ENCODE assay signal across 11 cellular contexts in the genomic region with DNA sequence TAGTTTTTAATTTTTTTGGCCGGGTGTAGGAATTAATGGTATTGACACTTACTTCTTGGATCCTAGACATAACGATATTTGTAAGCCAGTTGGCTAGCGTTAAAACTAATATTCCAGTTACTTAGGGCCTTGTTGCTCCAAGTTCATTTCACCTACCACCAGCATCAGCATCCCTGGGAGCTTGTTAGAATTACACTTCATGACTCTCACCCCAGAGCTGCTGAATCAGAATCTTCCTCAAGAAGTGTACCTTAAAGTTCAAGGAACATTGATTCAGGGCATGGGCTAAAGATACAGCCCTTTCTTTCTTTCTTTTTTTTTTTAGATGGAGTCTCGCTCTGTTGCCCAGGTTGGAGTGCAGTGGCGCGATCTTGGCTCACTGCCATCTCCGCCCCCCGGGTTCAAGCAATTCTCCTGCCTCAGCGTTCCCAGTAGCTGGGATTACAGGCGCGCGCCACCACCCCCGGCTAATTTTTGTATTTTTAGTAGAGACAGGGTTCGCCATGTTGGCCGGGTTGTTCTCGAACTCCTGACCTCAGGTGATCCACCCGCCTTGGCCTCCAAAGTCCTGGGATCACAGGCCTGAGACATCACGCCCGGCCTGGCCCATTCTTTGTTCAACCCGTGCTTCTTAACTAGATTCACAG. TPM values are rescaled to one million over a fixed set of nuclear protein-coding genes. Genes with fewer than 3 reads are reported as not detected.
A peak's percentile ranks its signal among the peaks of the same experiment; 100 is the strongest.
DNase-seq lines count a peak whose midpoint lies in the region; ATAC-seq and TF ChIP-seq lines count a peak whose summit lies in the region.
"Had no signal": no experiment of that assay in that cellular context is flagged by ENCODE, and none has a peak within 500 bp of the region (broad histone marks: within the 10 kb centered on the region; RNA-seq: fewer than 3 reads in every experiment).

No MANE protein-coding gene starts in this region.

- no peak overlapping the region for H3K9ac ChIP-seq in skeletal muscle satellite cell (ENCODE audit: low read depth, low read length)

- peaks cover 6% of the 10 kb centered on the region for H3K4me1 ChIP-seq in RWPE2 (ENCODE audit: insufficient read depth, poor library complexity, severe bottlenecking)
- peaks cover 12 to 43% (median 27%) of the 10 kb centered on the region in 3 donors for H3K4me1 ChIP-seq in esophagus squamous epithelium
- peaks cover 17% of the 10 kb centered on the region for H3K4me1 ChIP-seq in skeletal muscle satellite cell (ENCODE audit: control insufficient read depth, insufficient read depth, low read length)

- ATAC-seq in activated T-cell treated with anti-CD3 and anti-CD28 coated beads, Interleukin-2, amount 50 U/mL, for 72 hours (replicated peaks in 1 of 2) = no peak
- ATAC-seq in RWPE2 (ENCODE audit: low read depth) = no peak
- no peak for ATAC-seq in HG02759 (IDR thresholded peaks at IDR 0.05; ENCODE audit: unreplicated experiment)
- ATAC-seq in GM18873 (IDR thresholded peaks at IDR 0.05; ENCODE audit: low FRiP score, unreplicated experiment) = no peak
- no peak for ATAC-seq in HG03469 (IDR thresholded peaks at IDR 0.05; ENCODE audit: unreplicated experiment)
- ATAC-seq: left colon had no signal

- no peaks in the 10 kb centered on the region for H3K9me3 Mint-ChIP-seq in activated T-cell treated with anti-CD3 and anti-CD28 coated beads, Interleukin-2, amount 50 U/mL, for 72 hours

- no peak for DNase-seq in activated T-cell treated with anti-CD3 and anti-CD28 coated beads, Interleukin-2, amount 50 U/mL, for 72 hours
- DNase-seq in activated T-cell treated with anti-CD3 and anti-CD28 coated beads for 4 hours (no peak), RWPE2 (ENCODE audit: low spot score) (no peak), esophagus squamous epithelium (lab: John Stamatoyannopoulos, UW) (no peak)
- DNase-seq: effector CD8-positive, alpha-beta T cell; stomach had no signal

- 94 to 96% methylated on average over 16 to 20 of the region's 20 CpGs for WGBS in esophagus squamous epithelium, 2 donors

- H3K36me3 Mint-ChIP-seq in activated T-cell treated with anti-CD3 and anti-CD28 coated beads, Interleukin-2, amount 50 U/mL, for 72 hours (ENCODE audit: insufficient read depth in 2 of 2) = no peaks in the 10 kb centered on the region

- H3K27ac Mint-ChIP-seq in activated T-cell treated with anti-CD3 and anti-CD28 coated beads, Interleukin-2, amount 50 U/mL, for 72 hours = peak overlapping the region; percentile 82

- no peaks in the 10 kb centered on the region for H3K27me3 Mint-ChIP-seq in activated T-cell treated with anti-CD3 and anti-CD28 coated beads, Interleukin-2, amount 50 U/mL, for 72 hours (ENCODE audit: low read depth)

- no peak for TF ChIP-seq POLR2A in esophagus squamous epithelium (IDR thresholded peaks at IDR 0.05)

- H3K9me3 ChIP-seq in RWPE2 (ENCODE audit: severe bottlenecking) (no peaks in the 10 kb centered on the region), esophagus squamous epithelium (no peaks in the 10 kb centered on the region), skeletal muscle satellite cell (replicated peaks; ENCODE audit: low read length) (no peaks in the 10 kb centered on the region)
- H3K9me3 ChIP-seq: stomach had no signal

- H3K27ac ChIP-seq in RWPE2 (ENCODE audit: poor library complexity, severe bottlenecking) (peak overlapping the region; percentile 79), esophagus squamous epithelium (peak overlapping the region in 1 of 4 donors; percentile 97)

- H3K27me3 ChIP-seq in RWPE2 (ENCODE audit: insufficient read depth, poor library complexity, severe bottlenecking) (no peaks in the 10 kb centered on the region), esophagus squamous epithelium (no peaks in the 10 kb centered on the region), skeletal muscle satellite cell (ENCODE audit: control insufficient read depth, insufficient read depth, low read length) (no peaks in the 10 kb centered on the region)
- H3K27me3 ChIP-seq: stomach had no signal

- H3K36me3 ChIP-seq in RWPE2 (ENCODE audit: low read depth) = peaks cover 12% of the 10 kb centered on the region
- H3K36me3 ChIP-seq in esophagus squamous epithelium = no peaks in the 10 kb centered on the region
- no peaks in the 10 kb centered on the region for H3K36me3 ChIP-seq in skeletal muscle satellite cell (ENCODE audit: insufficient read depth, low read length)
- H3K36me3 ChIP-seq: stomach had no signal

- H3K4me2 ChIP-seq in skeletal muscle satellite cell (ENCODE audit: low read length) = peak overlapping the region; percentile 87

- H3K4me1 Mint-ChIP-seq in activated T-cell treated with anti-CD3 and anti-CD28 coated beads, Interleukin-2, amount 50 U/mL, for 72 hours (ENCODE audit: low read depth) = peaks cover 47% of the 10 kb centered on the region

- H3K4me3 ChIP-seq in RWPE2 (ENCODE audit: severe bottlenecking) (peak overlapping the region; percentile 75), esophagus squamous epithelium (peak overlapping the region in 3 of 4 donors; percentile 72 to 91 (median 84)), skeletal muscle satellite cell (ENCODE audit: low read length) (no peak overlapping the region)

- intact Hi-C loops in esophagus squamous epithelium (cut with DNase I) = no loop called here

- H3K4me3 Mint-ChIP-seq in activated T-cell treated with anti-CD3 and anti-CD28 coated beads, Interleukin-2, amount 50 U/mL, for 72 hours = peak overlapping the region; percentile 67 to 91

- TF ChIP-seq CTCF in RWPE2 (IDR thresholded peaks at IDR 0.05; ENCODE audit: poor library complexity, severe bottlenecking) = no peak
- TF ChIP-seq CTCF in esophagus squamous epithelium (IDR thresholded peaks at IDR 0.05) = no peak

RNA-seq across cellular contexts. Expression of a gene that starts 1.1 kb away (rescaled TPM):
- total RNA-seq in activated T-cell treated with anti-CD3 and anti-CD28 coated beads, Interleukin-2, amount 50 U/mL, for 72 hours = 10 to 100 TPM in 1 of 2 donors, 1 to 10 TPM in 1; 7.3 to 10.9 TPM
- 1 to 10 TPM; 3.4 to 6.3 (median 3.9) TPM for total RNA-seq in esophagus squamous epithelium
- total RNA-seq in skeletal muscle satellite cell (2012; rRNA removed) = 3.5 TPM in 2 replicates

RNA-seq across cellular contexts. Expression of a gene that starts 2.2 kb away (rescaled TPM):
- total RNA-seq in activated T-cell treated with anti-CD3 and anti-CD28 coated beads, Interleukin-2, amount 50 U/mL, for 72 hours = 1 to 10 TPM; 7.7 to 9.0 TPM
- 10 to 100 TPM in 3 of 4 donors, 1 to 10 TPM in 1; 4.7 to 15.4 (median 12.9) TPM for total RNA-seq in esophagus squamous epithelium
- total RNA-seq in skeletal muscle satellite cell (2012; rRNA removed) = 4.1 and 4.2 TPM in 2 replicates
